ENCODE assay signal across 1 cellular context in the genomic region with DNA sequence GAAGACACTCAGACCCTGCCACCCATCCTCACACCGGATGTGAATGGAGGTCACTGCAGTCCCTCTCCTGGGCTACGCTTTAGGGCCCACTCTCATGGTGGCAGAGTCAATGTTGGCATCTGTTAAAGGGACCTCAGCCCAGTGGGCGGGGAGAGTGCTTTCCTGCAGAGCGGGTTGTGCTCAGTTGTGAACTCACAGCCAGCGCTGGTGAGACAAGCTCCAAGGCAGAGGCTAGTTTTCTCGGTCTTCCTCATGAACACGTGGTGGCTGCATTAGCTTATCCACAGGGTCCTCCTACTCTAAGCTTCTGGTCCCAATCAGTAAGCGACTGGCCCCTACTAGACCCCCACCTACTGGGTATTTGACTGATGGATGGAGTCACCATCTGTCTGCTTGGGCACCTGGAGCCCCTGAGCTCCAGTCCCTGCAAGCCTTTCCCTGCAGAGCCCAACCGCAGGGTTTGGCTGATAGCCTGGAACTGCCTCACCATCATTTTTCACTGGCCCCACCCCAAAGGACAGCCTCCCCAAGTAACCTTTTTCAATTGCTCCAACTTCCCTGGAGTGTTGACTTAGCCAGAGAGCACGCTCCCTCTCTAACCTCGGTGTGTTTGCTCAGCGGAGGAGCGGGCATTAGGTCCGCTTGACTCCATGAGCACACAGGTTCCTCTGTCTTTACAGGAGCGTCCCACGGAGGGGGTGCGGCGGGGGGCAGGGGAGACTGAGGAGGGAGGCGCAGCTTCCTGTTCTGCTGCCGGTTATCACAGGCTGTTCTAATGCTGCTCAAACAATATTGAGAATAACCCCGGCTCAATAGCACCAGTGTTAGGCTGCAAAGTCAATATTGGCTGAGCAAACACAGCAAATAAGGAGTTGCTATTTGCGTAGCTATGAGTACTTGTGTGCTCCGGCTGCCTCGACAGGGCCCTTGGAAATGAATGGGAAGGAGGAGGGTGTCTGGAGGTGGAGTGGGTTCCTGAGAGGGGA.
TF ChIP-seq lines count a peak whose summit lies in the region.

No MANE protein-coding gene starts in this region.

TF ChIP-seq in HepG2, 621 proteins besides CTCF, POLR2A, EP300 and RAD21 (continued from another document and continues in another):
- TF ChIP-seq, protein P1, sequence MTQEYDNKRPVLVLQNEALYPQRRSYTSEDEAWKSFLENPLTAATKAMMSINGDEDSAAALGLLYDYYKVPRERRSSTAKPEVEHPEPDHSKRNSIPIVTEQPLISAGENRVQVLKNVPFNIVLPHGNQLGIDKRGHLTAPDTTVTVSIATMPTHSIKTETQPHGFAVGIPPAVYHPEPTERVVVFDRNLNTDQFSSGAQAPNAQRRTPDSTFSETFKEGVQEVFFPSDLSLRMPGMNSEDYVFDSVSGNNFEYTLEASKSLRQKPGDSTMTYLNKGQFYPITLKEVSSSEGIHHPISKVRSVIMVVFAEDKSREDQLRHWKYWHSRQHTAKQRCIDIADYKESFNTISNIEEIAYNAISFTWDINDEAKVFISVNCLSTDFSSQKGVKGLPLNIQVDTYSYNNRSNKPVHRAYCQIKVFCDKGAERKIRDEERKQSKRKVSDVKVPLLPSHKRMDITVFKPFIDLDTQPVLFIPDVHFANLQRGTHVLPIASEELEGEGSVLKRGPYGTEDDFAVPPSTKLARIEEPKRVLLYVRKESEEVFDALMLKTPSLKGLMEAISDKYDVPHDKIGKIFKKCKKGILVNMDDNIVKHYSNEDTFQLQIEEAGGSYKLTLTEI (CRISPR knock-in tag; conservative IDR thresholded peaks at IDR 0.05) = no peak
- TF ChIP-seq, protein P2, sequence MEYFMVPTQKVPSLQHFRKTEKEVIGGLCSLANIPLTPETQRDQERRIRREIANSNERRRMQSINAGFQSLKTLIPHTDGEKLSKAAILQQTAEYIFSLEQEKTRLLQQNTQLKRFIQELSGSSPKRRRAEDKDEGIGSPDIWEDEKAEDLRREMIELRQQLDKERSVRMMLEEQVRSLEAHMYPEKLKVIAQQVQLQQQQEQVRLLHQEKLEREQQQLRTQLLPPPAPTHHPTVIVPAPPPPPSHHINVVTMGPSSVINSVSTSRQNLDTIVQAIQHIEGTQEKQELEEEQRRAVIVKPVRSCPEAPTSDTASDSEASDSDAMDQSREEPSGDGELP (IDR thresholded peaks at IDR 0.05; ENCODE audit: borderline replicate concordance, low read depth) = peak; percentile 68; the same call in 1 of the 2 replicates
- TF ChIP-seq ZNF431 (CRISPR knock-in tag; IDR thresholded peaks at IDR 0.05; ENCODE audit: borderline replicate concordance, low read depth) (peak; percentile 63; the same call in 1 of the 2 replicates), YEATS4 (CRISPR knock-in tag; IDR thresholded peaks at IDR 0.05; ENCODE audit: borderline replicate concordance) (peak; percentile 27; the same call in 1 of the 2 replicates), ZNF547 (CRISPR knock-in tag; IDR thresholded peaks at IDR 0.05) (peak; percentile 89), SMC3 (IDR thresholded peaks at IDR 0.05; ENCODE audit: low read length) (no peak; the same call in 1 of the 2 replicates), PAF1 (CRISPR knock-in tag; IDR thresholded peaks at IDR 0.05) (no peak), MEIS2 (CRISPR knock-in tag; IDR thresholded peaks at IDR 0.05) (peak; percentile 95), ZFY (CRISPR knock-in tag; IDR thresholded peaks at IDR 0.05) (0 out of 2 replicates have a peak, but pooled peaks have one; percentile 30), LCORL (IDR thresholded peaks at IDR 0.05) (no peak), LCORL (CRISPR knock-in tag; IDR thresholded peaks at IDR 0.05) (peak; percentile 70), ZNF260 (CRISPR knock-in tag; IDR thresholded peaks at IDR 0.05; ENCODE audit: borderline replicate concordance, low read depth) (no peak), ZNF891 (CRISPR knock-in tag; IDR thresholded peaks at IDR 0.05) (no peak), ZNF510 (CRISPR knock-in tag; IDR thresholded peaks at IDR 0.05; ENCODE audit: low read depth) (no peak), TBP (CRISPR knock-in tag; IDR thresholded peaks at IDR 0.05) (no peak), ZNF33B (CRISPR knock-in tag; IDR thresholded peaks at IDR 0.05) (peak; percentile 80; the same call in 1 of the 2 replicates), HOXA3 (CRISPR knock-in tag; IDR thresholded peaks at IDR 0.05) (no peak; the same call in 1 of the 2 replicates), ZBTB3 (CRISPR knock-in tag; IDR thresholded peaks at IDR 0.05; ENCODE audit: borderline replicate concordance, low read depth) (0 out of 2 replicates have a peak, but pooled peaks have one; percentile 60), ZSCAN25 (CRISPR knock-in tag; IDR thresholded peaks at IDR 0.05) (peak; percentile 94), BCL6 (CRISPR knock-in tag; IDR thresholded peaks at IDR 0.05) (peak; percentile 96), ETV6 (CRISPR knock-in tag; conservative IDR thresholded peaks at IDR 0.05) (peak; percentile 78), ZNF451 (CRISPR knock-in tag; IDR thresholded peaks at IDR 0.05) (no peak), NCOA1 (CRISPR knock-in tag; IDR thresholded peaks at IDR 0.05) (peak; percentile 56; the same call in 1 of the 2 replicates), ZFP36 (IDR thresholded peaks at IDR 0.05; ENCODE audit: borderline replicate concordance, low read depth, low read length, partially characterized antibody) (peak; percentile 99), GPN1 (CRISPR knock-in tag; IDR thresholded peaks at IDR 0.05; ENCODE audit: borderline replicate concordance) (no peak), SIX1 (CRISPR knock-in tag; IDR thresholded peaks at IDR 0.05; ENCODE audit: borderline replicate concordance) (peak; percentile 95), MTA1 (CRISPR knock-in tag; IDR thresholded peaks at IDR 0.05; ENCODE audit: borderline replicate concordance) (no peak), ZNF333 (CRISPR knock-in tag; IDR thresholded peaks at IDR 0.05; ENCODE audit: borderline replicate concordance) (no peak), ZNF788 (CRISPR knock-in tag; IDR thresholded peaks at IDR 0.05; ENCODE audit: borderline replicate concordance) (peak; percentile 82), ZNF572 (CRISPR knock-in tag; IDR thresholded peaks at IDR 0.05) (no peak), ZFP90 (CRISPR knock-in tag; IDR thresholded peaks at IDR 0.05; ENCODE audit: borderline replicate concordance) (peak; percentile 69; the same call in 1 of the 2 replicates), IKZF4 (CRISPR knock-in tag; IDR thresholded peaks at IDR 0.05; ENCODE audit: borderline replicate concordance, low read depth, not compliant biosample characterization) (peak; percentile 32), ZNF556 (CRISPR knock-in tag; IDR thresholded peaks at IDR 0.05; ENCODE audit: borderline replicate concordance) (peak; percentile 79; the same call in 1 of the 2 replicates), ZFP1 (CRISPR knock-in tag; IDR thresholded peaks at IDR 0.05) (peak; percentile 81; the same call in 1 of the 2 replicates), IRX3 (CRISPR knock-in tag; IDR thresholded peaks at IDR 0.05; ENCODE audit: borderline replicate concordance, low read depth) (no peak), ARNT2 (CRISPR knock-in tag; IDR thresholded peaks at IDR 0.05; ENCODE audit: low read depth) (peak; percentile 87; the same call in 1 of the 2 replicates), IKZF1 (IDR thresholded peaks at IDR 0.05) (no peak), CEBPB (IDR thresholded peaks at IDR 0.05; ENCODE audit: borderline replicate concordance, low read depth, low read length) (0 out of 2 replicates have a peak, but pooled peaks have one; percentile 0)
- TF ChIP-seq, protein P3, sequence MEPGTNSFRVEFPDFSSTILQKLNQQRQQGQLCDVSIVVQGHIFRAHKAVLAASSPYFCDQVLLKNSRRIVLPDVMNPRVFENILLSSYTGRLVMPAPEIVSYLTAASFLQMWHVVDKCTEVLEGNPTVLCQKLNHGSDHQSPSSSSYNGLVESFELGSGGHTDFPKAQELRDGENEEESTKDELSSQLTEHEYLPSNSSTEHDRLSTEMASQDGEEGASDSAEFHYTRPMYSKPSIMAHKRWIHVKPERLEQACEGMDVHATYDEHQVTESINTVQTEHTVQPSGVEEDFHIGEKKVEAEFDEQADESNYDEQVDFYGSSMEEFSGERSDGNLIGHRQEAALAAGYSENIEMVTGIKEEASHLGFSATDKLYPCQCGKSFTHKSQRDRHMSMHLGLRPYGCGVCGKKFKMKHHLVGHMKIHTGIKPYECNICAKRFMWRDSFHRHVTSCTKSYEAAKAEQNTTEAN (CRISPR knock-in tag; conservative IDR thresholded peaks at IDR 0.05) = peak; percentile 87; the same call in 1 of the 2 replicates
- TF ChIP-seq, protein P4, sequence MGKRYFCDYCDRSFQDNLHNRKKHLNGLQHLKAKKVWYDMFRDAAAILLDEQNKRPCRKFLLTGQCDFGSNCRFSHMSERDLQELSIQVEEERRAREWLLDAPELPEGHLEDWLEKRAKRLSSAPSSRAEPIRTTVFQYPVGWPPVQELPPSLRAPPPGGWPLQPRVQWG (CRISPR knock-in tag; IDR thresholded peaks at IDR 0.05; ENCODE audit: borderline replicate concordance, low read depth) = no peak
- TF ChIP-seq, protein P5, sequence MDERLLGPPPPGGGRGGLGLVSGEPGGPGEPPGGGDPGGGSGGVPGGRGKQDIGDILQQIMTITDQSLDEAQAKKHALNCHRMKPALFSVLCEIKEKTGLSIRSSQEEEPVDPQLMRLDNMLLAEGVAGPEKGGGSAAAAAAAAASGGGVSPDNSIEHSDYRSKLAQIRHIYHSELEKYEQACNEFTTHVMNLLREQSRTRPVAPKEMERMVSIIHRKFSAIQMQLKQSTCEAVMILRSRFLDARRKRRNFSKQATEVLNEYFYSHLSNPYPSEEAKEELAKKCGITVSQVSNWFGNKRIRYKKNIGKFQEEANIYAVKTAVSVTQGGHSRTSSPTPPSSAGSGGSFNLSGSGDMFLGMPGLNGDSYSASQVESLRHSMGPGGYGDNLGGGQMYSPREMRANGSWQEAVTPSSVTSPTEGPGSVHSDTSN (CRISPR knock-in tag; IDR thresholded peaks at IDR 0.05) = no peak
- TF ChIP-seq, protein P6, sequence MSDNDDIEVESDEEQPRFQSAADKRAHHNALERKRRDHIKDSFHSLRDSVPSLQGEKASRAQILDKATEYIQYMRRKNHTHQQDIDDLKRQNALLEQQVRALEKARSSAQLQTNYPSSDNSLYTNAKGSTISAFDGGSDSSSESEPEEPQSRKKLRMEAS (IDR thresholded peaks at IDR 0.05) = peak; percentile 73
- TF ChIP-seq, protein P7, sequence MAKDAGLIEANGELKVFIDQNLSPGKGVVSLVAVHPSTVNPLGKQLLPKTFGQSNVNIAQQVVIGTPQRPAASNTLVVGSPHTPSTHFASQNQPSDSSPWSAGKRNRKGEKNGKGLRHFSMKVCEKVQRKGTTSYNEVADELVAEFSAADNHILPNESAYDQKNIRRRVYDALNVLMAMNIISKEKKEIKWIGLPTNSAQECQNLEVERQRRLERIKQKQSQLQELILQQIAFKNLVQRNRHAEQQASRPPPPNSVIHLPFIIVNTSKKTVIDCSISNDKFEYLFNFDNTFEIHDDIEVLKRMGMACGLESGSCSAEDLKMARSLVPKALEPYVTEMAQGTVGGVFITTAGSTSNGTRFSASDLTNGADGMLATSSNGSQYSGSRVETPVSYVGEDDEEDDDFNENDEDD (CRISPR knock-in tag; IDR thresholded peaks at IDR 0.05; ENCODE audit: borderline replicate concordance) = no peak
- TF ChIP-seq, protein P8, sequence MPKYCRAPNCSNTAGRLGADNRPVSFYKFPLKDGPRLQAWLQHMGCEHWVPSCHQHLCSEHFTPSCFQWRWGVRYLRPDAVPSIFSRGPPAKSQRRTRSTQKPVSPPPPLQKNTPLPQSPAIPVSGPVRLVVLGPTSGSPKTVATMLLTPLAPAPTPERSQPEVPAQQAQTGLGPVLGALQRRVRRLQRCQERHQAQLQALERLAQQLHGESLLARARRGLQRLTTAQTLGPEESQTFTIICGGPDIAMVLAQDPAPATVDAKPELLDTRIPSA (CRISPR knock-in tag; IDR thresholded peaks at IDR 0.05; ENCODE audit: borderline replicate concordance) = no peak
- TF ChIP-seq, protein P9, sequence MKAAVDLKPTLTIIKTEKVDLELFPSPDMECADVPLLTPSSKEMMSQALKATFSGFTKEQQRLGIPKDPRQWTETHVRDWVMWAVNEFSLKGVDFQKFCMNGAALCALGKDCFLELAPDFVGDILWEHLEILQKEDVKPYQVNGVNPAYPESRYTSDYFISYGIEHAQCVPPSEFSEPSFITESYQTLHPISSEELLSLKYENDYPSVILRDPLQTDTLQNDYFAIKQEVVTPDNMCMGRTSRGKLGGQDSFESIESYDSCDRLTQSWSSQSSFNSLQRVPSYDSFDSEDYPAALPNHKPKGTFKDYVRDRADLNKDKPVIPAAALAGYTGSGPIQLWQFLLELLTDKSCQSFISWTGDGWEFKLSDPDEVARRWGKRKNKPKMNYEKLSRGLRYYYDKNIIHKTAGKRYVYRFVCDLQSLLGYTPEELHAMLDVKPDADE (CRISPR knock-in tag; IDR thresholded peaks at IDR 0.05) = no peak
- TF ChIP-seq, protein P10, sequence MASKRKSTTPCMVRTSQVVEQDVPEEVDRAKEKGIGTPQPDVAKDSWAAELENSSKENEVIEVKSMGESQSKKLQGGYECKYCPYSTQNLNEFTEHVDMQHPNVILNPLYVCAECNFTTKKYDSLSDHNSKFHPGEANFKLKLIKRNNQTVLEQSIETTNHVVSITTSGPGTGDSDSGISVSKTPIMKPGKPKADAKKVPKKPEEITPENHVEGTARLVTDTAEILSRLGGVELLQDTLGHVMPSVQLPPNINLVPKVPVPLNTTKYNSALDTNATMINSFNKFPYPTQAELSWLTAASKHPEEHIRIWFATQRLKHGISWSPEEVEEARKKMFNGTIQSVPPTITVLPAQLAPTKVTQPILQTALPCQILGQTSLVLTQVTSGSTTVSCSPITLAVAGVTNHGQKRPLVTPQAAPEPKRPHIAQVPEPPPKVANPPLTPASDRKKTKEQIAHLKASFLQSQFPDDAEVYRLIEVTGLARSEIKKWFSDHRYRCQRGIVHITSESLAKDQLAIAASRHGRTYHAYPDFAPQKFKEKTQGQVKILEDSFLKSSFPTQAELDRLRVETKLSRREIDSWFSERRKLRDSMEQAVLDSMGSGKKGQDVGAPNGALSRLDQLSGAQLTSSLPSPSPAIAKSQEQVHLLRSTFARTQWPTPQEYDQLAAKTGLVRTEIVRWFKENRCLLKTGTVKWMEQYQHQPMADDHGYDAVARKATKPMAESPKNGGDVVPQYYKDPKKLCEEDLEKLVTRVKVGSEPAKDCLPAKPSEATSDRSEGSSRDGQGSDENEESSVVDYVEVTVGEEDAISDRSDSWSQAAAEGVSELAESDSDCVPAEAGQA (IDR thresholded peaks at IDR 0.05; ENCODE audit: low read depth) = no peak
- TF ChIP-seq, protein P10 (CRISPR knock-in tag; IDR thresholded peaks at IDR 0.05; ENCODE audit: borderline replicate concordance) = peak; percentile 68; the same call in 1 of the 2 replicates
